1 cellular context compared by ENCODE assay signal in genomic region chr12:6639151-6639773, GRCh38.
TF ChIP-seq lines count a peak whose summit lies in the region.

No MANE protein-coding gene starts in this region.

TF ChIP-seq in HepG2, 621 proteins besides CTCF, POLR2A, EP300 and RAD21:
- TF ChIP-seq RFX5 (IDR thresholded peaks at IDR 0.05; ENCODE audit: low read depth, low read length) (peak; percentile 87), MXD1 (CRISPR knock-in tag; IDR thresholded peaks at IDR 0.05) (no peak)
